10 cellular contexts compared by ENCODE assay signal in the genomic region with DNA sequence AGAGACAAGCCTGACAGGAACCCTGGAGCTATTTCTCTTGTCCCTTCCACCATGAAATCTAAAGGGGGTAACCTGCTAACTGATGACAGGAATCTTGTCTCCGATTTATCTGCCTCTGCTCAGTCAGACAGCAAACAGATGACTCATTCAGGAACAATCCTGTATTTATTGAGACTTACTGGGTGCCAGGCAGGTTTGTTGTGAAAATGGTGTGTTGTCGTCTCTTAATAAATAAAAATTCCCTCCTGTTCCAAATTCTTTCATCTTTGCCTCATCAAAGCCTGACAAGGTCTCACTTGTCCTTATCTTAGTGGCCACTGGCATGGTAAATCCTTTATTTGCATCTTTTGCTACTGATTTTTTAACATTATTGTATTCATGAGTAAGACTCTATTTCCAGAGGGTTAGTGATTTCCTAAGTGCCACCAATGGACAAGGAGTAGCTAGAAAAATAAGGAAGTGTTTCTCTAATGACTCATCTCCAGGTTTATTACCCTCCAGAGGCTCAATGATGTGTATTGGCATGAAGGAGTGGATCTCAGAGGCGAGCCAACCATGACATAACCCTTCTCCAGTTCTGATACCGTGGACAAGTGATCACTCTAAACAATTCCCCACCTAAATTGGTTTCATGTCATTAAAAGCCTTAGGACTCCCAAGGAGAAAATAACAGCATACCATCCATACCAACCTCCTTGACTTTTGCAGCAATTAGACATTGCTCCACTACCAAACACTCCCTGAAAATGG.
DNase-seq lines count a peak whose midpoint lies in the region; ATAC-seq and TF ChIP-seq lines count a peak whose summit lies in the region.
"Had no signal": no experiment of that assay in that cellular context is flagged by ENCODE, and none has a peak within 500 bp of the region (broad histone marks: within the 10 kb centered on the region; RNA-seq: fewer than 3 reads in every experiment).

No MANE protein-coding gene starts in this region.

- H3K27me3 ChIP-seq in HCT116 (ENCODE audit: insufficient read depth, low read length): no peaks in the 10 kb centered on the region
- H3K27me3 ChIP-seq in CD8-positive, alpha-beta T cell (ENCODE audit: insufficient read depth, low read length): no peaks in the 10 kb centered on the region

- H3K9me3 ChIP-seq in HCT116 (ENCODE audit: control insufficient read depth in 1 of 2, insufficient read depth in 1 of 2, low read depth in 1 of 2, low read length in 2 of 2): no peaks in the 10 kb centered on the region
- H3K9me3 ChIP-seq in CD8-positive, alpha-beta T cell (ENCODE audit: low read length): no peaks in the 10 kb centered on the region

- no peaks in the 10 kb centered on the region for H3K9me2 ChIP-seq in HCT116 (ENCODE audit: insufficient read depth)

- RAD21 ChIA-PET in HCT116 (lab: Charles Lee; ENCODE audit: low non-redundant PET in 1 of 2, low total read pairs in 2 of 2, uncharacterized antibody in 2 of 2, unreplicated experiment in 2 of 2): no interaction called here

- no TSS peak for BruUV-seq in HCT116 (replicated peaks; lab: Mats Ljungman, UMichigan)

- H3K4me3 ChIP-seq in HCT116 (replicated peaks in 1 of 2; ENCODE audit: low read depth in 1 of 2, low read length in 2 of 2) (peak overlapping the region in 1 of 2 experiments; percentile 20; a peak in 2 of 4 replicates), fibroblast of pulmonary artery (replicated peaks; ENCODE audit: low read depth, low read length) (no peak overlapping the region)
- H3K4me3 ChIP-seq in CD8-positive, alpha-beta T cell (ENCODE audit: low read depth, low read length): no peak overlapping the region

- H3K4me2 ChIP-seq in HCT116 (ENCODE audit: low read length): peak overlapping the region; percentile 68

- no peaks in the 10 kb centered on the region for H3K27me3 Mint-ChIP-seq in CD8-positive, alpha-beta T cell (ENCODE audit: low read depth)
- H3K27me3 Mint-ChIP-seq: naive thymus-derived CD4-positive, alpha-beta T cell had no signal

- no peaks in the 10 kb centered on the region for H3K79me2 ChIP-seq in HCT116 (ENCODE audit: insufficient read depth, low read length)

- no peaks in the 10 kb centered on the region for H3K36me3 Mint-ChIP-seq in CD8-positive, alpha-beta T cell
- H3K36me3 Mint-ChIP-seq: naive thymus-derived CD4-positive, alpha-beta T cell had no signal

- no peaks in the 10 kb centered on the region for H3K36me3 ChIP-seq in HCT116 (ENCODE audit: control insufficient read depth in 1 of 2, insufficient read depth in 2 of 2, low read length in 2 of 2)
- no peaks in the 10 kb centered on the region for H3K36me3 ChIP-seq in CD8-positive, alpha-beta T cell (ENCODE audit: insufficient read depth, low read length)

- H3K4me3 Mint-ChIP-seq in CD8-positive, alpha-beta T cell: no peak overlapping the region
- H3K4me3 Mint-ChIP-seq: naive thymus-derived CD4-positive, alpha-beta T cell had no signal

- POLR2A ChIA-PET in HCT116 (lab: Charles Lee): no interaction called here
- POLR2A ChIA-PET in CD8-positive, alpha-beta T cell (lab: Charles Lee): no interaction called here

- H3K27ac ChIP-seq in HCT116 (ENCODE audit: low read depth, low read length): peak overlapping the region; percentile 81
- no peak overlapping the region for H3K27ac ChIP-seq in CD8-positive, alpha-beta T cell (ENCODE audit: low read depth, low read length)

- H3K4me1 Mint-ChIP-seq in CD8-positive, alpha-beta T cell (ENCODE audit: low read depth): no peaks in the 10 kb centered on the region
- H3K4me1 Mint-ChIP-seq: naive thymus-derived CD4-positive, alpha-beta T cell had no signal

- CTCF ChIA-PET in HCT116 (lab: Charles Lee): no interaction called here
- CTCF ChIA-PET in CD8-positive, alpha-beta T cell (lab: Charles Lee): no interaction called here

- ATAC-seq in HCT116: peak; percentile 76
- no peak for ATAC-seq in GM21529 (IDR thresholded peaks at IDR 0.05; ENCODE audit: unreplicated experiment)
- ATAC-seq in CD8-positive, alpha-beta T cell: no peak
- no peak for ATAC-seq in HG03045 (IDR thresholded peaks at IDR 0.05; ENCODE audit: unreplicated experiment)
- ATAC-seq: naive thymus-derived CD4-positive, alpha-beta T cell had no signal

- 0 out of 2 replicates have a peak, but pooled peaks have one; percentile 2 for TF ChIP-seq RAD21 in HCT116 (IDR thresholded peaks at IDR 0.05; ENCODE audit: low read depth)

- H4K20me1 ChIP-seq in HCT116 (ENCODE audit: insufficient read depth): no peaks in the 10 kb centered on the region

- peak; percentile 82 for DNase-seq in HCT116 (ENCODE audit: low read depth, low spot score)
- peak; percentile 28 for DNase-seq in NOMO-1 treated with dmso at 0.1 percent for 144 hours (lab: John Stamatoyannopoulos, UW; ENCODE audit: unreplicated experiment)
- peak; percentile 30 for DNase-seq in fibroblast of pulmonary artery (ENCODE audit: low read depth)
- peak; percentile 70 for DNase-seq in stromal cell of bone marrow (ENCODE audit: low read depth)
- DNase-seq in CD8-positive, alpha-beta T cell: no peak
- no peak for DNase-seq in SHP77 (lab: John Stamatoyannopoulos, UW)
- DNase-seq: naive thymus-derived CD4-positive, alpha-beta T cell; NCI-H748 treated with DMSO at 0.1 percent for 48 hours had no signal

- intact Hi-C loops in HCT116 (cut with micrococcal nuclease): no loop called here
- intact Hi-C loops in CD8-positive, alpha-beta T cell (cut with DNase I, micrococcal nuclease): no loop called here

- peak overlapping the region; percentile 5 for H2AFZ ChIP-seq in HCT116 (ENCODE audit: low read depth, low read length, poor library complexity, severe bottlenecking)

- peaks cover 44 to 54% of the 10 kb centered on the region in 2 experiments for H3K4me1 ChIP-seq in HCT116 (ENCODE audit: control insufficient read depth in 1 of 2, insufficient read depth in 2 of 2, low read length in 2 of 2)
- no peaks in the 10 kb centered on the region for H3K4me1 ChIP-seq in CD8-positive, alpha-beta T cell (ENCODE audit: insufficient read depth, low read length)

- H3K27ac Mint-ChIP-seq in CD8-positive, alpha-beta T cell: no peak overlapping the region
- H3K27ac Mint-ChIP-seq: naive thymus-derived CD4-positive, alpha-beta T cell had no signal

- TF ChIP-seq POLR2A in HCT116 (IDR thresholded peaks at IDR 0.05; ENCODE audit: borderline replicate concordance, extremely low read depth, insufficient read depth, insufficient read length): no peak

- no peak for TF ChIP-seq CTCF in HCT116 (IDR thresholded peaks at IDR 0.05 in 2 of 3, conservative IDR thresholded peaks at IDR 0.05 in 1 of 3; ENCODE audit: borderline replicate concordance in 1 of 3, insufficient read depth in 1 of 3, low read depth in 2 of 3, low read length in 2 of 3)
- no peak for TF ChIP-seq CTCF in fibroblast of pulmonary artery (IDR thresholded peaks at IDR 0.05; ENCODE audit: low read length, missing control alignments)
- TF ChIP-seq CTCF in CD8-positive, alpha-beta T cell (IDR thresholded peaks at IDR 0.05): no peak

- H3K9ac ChIP-seq in HCT116 (ENCODE audit: low read length): peak overlapping the region; percentile 38

- no peaks in the 10 kb centered on the region for H3K9me3 Mint-ChIP-seq in CD8-positive, alpha-beta T cell
- H3K9me3 Mint-ChIP-seq: naive thymus-derived CD4-positive, alpha-beta T cell had no signal

TF ChIP-seq in HCT116, 20 proteins besides CTCF, POLR2A, EP300 and RAD21 (continues in another document):
- peak; percentile 29; the same call in 1 of the 2 replicates for TF ChIP-seq ELF1 (IDR thresholded peaks at IDR 0.05; ENCODE audit: borderline replicate concordance, low read depth)
- peak; percentile 16; the same call in 1 of the 2 replicates for TF ChIP-seq POLR2AphosphoS5 (IDR thresholded peaks at IDR 0.05; ENCODE audit: low read depth, low read length)
- no peak for TF ChIP-seq SRF (IDR thresholded peaks at IDR 0.05; ENCODE audit: low read depth)
- TF ChIP-seq JUND (IDR thresholded peaks at IDR 0.05): peak; percentile 84
- TF ChIP-seq FOSL1 (IDR thresholded peaks at IDR 0.05; ENCODE audit: low read depth): peak; percentile 90
- TF ChIP-seq SIN3A (IDR thresholded peaks at IDR 0.05; ENCODE audit: low read depth): peak; percentile 58; the same call in 1 of the 2 replicates
- no peak for TF ChIP-seq EZH2 (IDR thresholded peaks at IDR 0.05)
- TF ChIP-seq ZFX (IDR thresholded peaks at IDR 0.05): no peak
- peak; percentile 66 for TF ChIP-seq SP1 (IDR thresholded peaks at IDR 0.05; ENCODE audit: low read depth)
- TF ChIP-seq, protein P1, sequence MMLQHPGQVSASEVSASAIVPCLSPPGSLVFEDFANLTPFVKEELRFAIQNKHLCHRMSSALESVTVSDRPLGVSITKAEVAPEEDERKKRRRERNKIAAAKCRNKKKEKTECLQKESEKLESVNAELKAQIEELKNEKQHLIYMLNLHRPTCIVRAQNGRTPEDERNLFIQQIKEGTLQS (IDR thresholded peaks at IDR 0.05): peak; percentile 43; the same call in 1 of the 2 replicates
- TF ChIP-seq, protein P2, sequence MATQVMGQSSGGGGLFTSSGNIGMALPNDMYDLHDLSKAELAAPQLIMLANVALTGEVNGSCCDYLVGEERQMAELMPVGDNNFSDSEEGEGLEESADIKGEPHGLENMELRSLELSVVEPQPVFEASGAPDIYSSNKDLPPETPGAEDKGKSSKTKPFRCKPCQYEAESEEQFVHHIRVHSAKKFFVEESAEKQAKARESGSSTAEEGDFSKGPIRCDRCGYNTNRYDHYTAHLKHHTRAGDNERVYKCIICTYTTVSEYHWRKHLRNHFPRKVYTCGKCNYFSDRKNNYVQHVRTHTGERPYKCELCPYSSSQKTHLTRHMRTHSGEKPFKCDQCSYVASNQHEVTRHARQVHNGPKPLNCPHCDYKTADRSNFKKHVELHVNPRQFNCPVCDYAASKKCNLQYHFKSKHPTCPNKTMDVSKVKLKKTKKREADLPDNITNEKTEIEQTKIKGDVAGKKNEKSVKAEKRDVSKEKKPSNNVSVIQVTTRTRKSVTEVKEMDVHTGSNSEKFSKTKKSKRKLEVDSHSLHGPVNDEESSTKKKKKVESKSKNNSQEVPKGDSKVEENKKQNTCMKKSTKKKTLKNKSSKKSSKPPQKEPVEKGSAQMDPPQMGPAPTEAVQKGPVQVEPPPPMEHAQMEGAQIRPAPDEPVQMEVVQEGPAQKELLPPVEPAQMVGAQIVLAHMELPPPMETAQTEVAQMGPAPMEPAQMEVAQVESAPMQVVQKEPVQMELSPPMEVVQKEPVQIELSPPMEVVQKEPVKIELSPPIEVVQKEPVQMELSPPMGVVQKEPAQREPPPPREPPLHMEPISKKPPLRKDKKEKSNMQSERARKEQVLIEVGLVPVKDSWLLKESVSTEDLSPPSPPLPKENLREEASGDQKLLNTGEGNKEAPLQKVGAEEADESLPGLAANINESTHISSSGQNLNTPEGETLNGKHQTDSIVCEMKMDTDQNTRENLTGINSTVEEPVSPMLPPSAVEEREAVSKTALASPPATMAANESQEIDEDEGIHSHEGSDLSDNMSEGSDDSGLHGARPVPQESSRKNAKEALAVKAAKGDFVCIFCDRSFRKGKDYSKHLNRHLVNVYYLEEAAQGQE (IDR thresholded peaks at IDR 0.05; ENCODE audit: low read depth): no peak
- no peak for TF ChIP-seq EZH2phosphoT487 (IDR thresholded peaks at IDR 0.05; ENCODE audit: borderline replicate concordance)
- TF ChIP-seq YY1 (IDR thresholded peaks at IDR 0.05; ENCODE audit: extremely low read depth, insufficient replicate concordance, low read depth, low read length): no peak
- peak; percentile 62 for TF ChIP-seq CEBPB (IDR thresholded peaks at IDR 0.05; ENCODE audit: low read depth)

Comparison
In these comparisons a context has a peak if more than half of its experiments do, and no peak if none do; other contexts are left out.
1. DNase-seq: peak in HCT116 (single experiment), NOMO-1 treated with dmso at 0.1 percent for 144 hours (single experiment), fibroblast of pulmonary artery (single experiment) and stromal cell of bone marrow (single experiment); none in CD8-positive, alpha-beta T cell (0 of 7) and SHP77 (0 of 2).